Comparison of ENCODE assay signal across 8 cellular contexts in the genomic region with DNA sequence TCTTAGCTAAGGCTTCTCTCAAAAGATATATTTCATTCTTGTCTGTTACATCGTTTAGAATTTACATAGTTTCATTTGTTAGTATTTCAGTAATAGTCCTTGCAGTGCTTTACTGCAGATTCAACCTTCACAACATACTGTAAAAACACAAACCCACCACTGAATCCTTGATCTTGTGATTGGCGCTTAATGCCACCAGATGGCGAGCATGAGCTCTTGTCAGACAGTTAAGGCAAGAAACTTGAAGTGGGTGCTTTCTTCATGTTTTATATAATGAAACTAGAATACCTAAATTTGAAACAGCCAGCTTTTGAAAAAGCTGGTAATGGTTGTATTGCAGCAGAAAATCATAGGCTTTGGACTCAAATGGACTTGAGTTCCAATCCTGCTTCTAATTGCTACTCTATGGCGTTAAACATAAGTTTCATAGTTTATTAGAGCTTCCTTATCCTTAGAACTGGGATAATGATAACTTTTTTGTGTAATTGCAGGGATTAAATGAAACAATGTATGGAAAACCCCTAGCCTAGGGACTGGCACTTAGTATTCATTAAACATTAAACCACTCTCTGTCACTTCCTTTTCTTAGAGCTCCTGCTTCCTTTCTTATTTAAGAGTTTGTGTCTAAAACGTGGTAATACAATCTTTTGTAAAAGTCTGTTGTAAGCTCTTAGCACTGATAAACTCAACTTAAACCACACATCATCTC.
DNase-seq lines count a peak whose midpoint lies in the region; ATAC-seq and TF ChIP-seq lines count a peak whose summit lies in the region.

No MANE protein-coding gene starts in this region.

- H3K27me3 Mint-ChIP-seq in mesothelial cell of epicardium (ENCODE audit: low read depth) = no peaks in the 10 kb centered on the region

- H3K4me3 Mint-ChIP-seq in mesothelial cell of epicardium = no peak overlapping the region

- TF ChIP-seq CTCF in mesothelial cell of epicardium (IDR thresholded peaks at IDR 0.05; ENCODE audit: unreplicated experiment) = peak; percentile 23

- peak; percentile 51 for ATAC-seq in HG02678 (IDR thresholded peaks at IDR 0.05; ENCODE audit: unreplicated experiment)

- peaks cover 19% of the 10 kb centered on the region for H3K9me3 Mint-ChIP-seq in mesothelial cell of epicardium

- H3K27ac Mint-ChIP-seq in mesothelial cell of epicardium = no peak overlapping the region

- peak; percentile 16 for DNase-seq in activated CD4-positive, CD25-positive, alpha-beta regulatory T cell treated with anti-CD3 and anti-CD28 coated beads, Interleukin-2, amount 50 U/mL, for 16 hours (ENCODE audit: low read depth, low spot score)
- DNase-seq in activated CD4-positive, CD25-positive, alpha-beta regulatory T cell treated with anti-CD3 and anti-CD28 coated beads, Interleukin-2, amount 50 U/mL, for 72 hours = no peak
- DNase-seq in NCI-H2171 (lab: John Stamatoyannopoulos, UW) = peak; percentile 4
- DNase-seq in activated CD4-positive, alpha-beta T cell treated with anti-CD3 and anti-CD28 coated beads for 4 hours = peak; percentile 28 to 48
- peak; percentile 76 for DNase-seq in dermis blood vessel endothelial cell
- no peak for DNase-seq in mesothelial cell of epicardium (ENCODE audit: low spot score in 2 of 2, unreplicated experiment in 2 of 2)
- peak; percentile 38 for DNase-seq in stimulated activated naive CD4-positive, alpha-beta T cell treated with Interleukin-2 at 50 U/mL for 16 hours (lab: John Stamatoyannopoulos, UW)

- H3K36me3 Mint-ChIP-seq in mesothelial cell of epicardium = peaks cover 7% of the 10 kb centered on the region

- no peaks in the 10 kb centered on the region for H3K4me1 Mint-ChIP-seq in mesothelial cell of epicardium

Comparison
In these comparisons a context has a peak if more than half of its experiments do, and no peak if none do; other contexts are left out.
1. DNase-seq: peak in activated CD4-positive, CD25-positive, alpha-beta regulatory T cell treated with anti-CD3 and anti-CD28 coated beads, Interleukin-2, amount 50 U/mL, for 16 hours (single experiment), NCI-H2171 (single experiment), activated CD4-positive, alpha-beta T cell treated with anti-CD3 and anti-CD28 coated beads for 4 hours (2 of 2), dermis blood vessel endothelial cell (single experiment) and stimulated activated naive CD4-positive, alpha-beta T cell treated with Interleukin-2 at 50 U/mL for 16 hours (single experiment); none in activated CD4-positive, CD25-positive, alpha-beta regulatory T cell treated with anti-CD3 and anti-CD28 coated beads, Interleukin-2, amount 50 U/mL, for 72 hours (single experiment) and mesothelial cell of epicardium (0 of 2).